In genomic region chr2:95642950-95643349, GRCh38 we compare ENCODE assay signal across 5 cellular contexts. TPM values are rescaled to one million over a fixed set of nuclear protein-coding genes. Genes with fewer than 3 reads are reported as not detected.
"Had no signal": no experiment of that assay in that cellular context is flagged by ENCODE, and none has a peak within 500 bp of the region (broad histone marks: within the 10 kb centered on the region; RNA-seq: fewer than 3 reads in every experiment).

No MANE protein-coding gene starts in this region.

RNA-seq across cellular contexts. Expression of gene TRIM43, which starts 51.1 kb away (rescaled TPM):
- total RNA-seq: H4, H7, HepG2, HFFc6, HT1080 had no signal
- polyA plus RNA-seq: HepG2 had no signal
